ENCODE assay signal across 13 cellular contexts in genomic region chr9:124278054-124278540, GRCh38. TPM values are rescaled to one million over a fixed set of nuclear protein-coding genes. Genes with fewer than 3 reads are reported as not detected.
DNase-seq lines count a peak whose midpoint lies in the region; TF ChIP-seq lines count a peak whose summit lies in the region.
"Had no signal": no experiment of that assay in that cellular context is flagged by ENCODE, and none has a peak within 500 bp of the region (broad histone marks: within the 10 kb centered on the region; RNA-seq: fewer than 3 reads in every experiment).

No MANE protein-coding gene starts in this region.

- peaks cover 4% of the 10 kb centered on the region for H3K36me3 Mint-ChIP-seq in IgD-negative memory B cell
- peaks cover 9% of the 10 kb centered on the region for H3K36me3 Mint-ChIP-seq in chondrocyte (ENCODE audit: low read depth)
- H3K36me3 Mint-ChIP-seq: activated naive CD4-positive, alpha-beta T cell treated with anti-CD3 and anti-CD28 coated beads, Interleukin-2, amount 50 U/mL, for 24 hours had no signal

- peak overlapping the region; percentile 65 for H3K27ac ChIP-seq in neutrophil
- H3K27ac ChIP-seq in stomach, result peak overlapping the region in 2 of 5 donors; percentile 86
- H3K27ac ChIP-seq in testis, result no peak overlapping the region
- H3K27ac ChIP-seq: cardiac muscle cell had no signal

- H3K27me3 Mint-ChIP-seq in IgD-negative memory B cell (no peaks in the 10 kb centered on the region), chondrocyte (ENCODE audit: low read depth) (no peaks in the 10 kb centered on the region)
- H3K27me3 Mint-ChIP-seq: activated naive CD4-positive, alpha-beta T cell treated with anti-CD3 and anti-CD28 coated beads, Interleukin-2, amount 50 U/mL, for 24 hours; CD4-positive, alpha-beta T cell had no signal

- H3K4me3 Mint-ChIP-seq in IgD-negative memory B cell, result peak overlapping the region in 1 of 4 donors; percentile 22
- H3K4me3 Mint-ChIP-seq in chondrocyte (ENCODE audit: unreplicated experiment), result no peak overlapping the region
- H3K4me3 Mint-ChIP-seq: activated naive CD4-positive, alpha-beta T cell treated with anti-CD3 and anti-CD28 coated beads, Interleukin-2, amount 50 U/mL, for 24 hours; CD4-positive, alpha-beta T cell had no signal

- H3K4me1 ChIP-seq in neutrophil (ENCODE audit: control insufficient read depth in 1 of 2, insufficient read depth in 1 of 2, low read depth in 1 of 2, low read length in 1 of 2), result peaks cover 48 to 70% of the 10 kb centered on the region in 2 experiments
- peaks cover 41 to 99% (median 72%) of the 10 kb centered on the region in 4 donors for H3K4me1 ChIP-seq in stomach
- H3K4me1 ChIP-seq in testis, result peaks cover 37% of the 10 kb centered on the region

- H3K4me3 ChIP-seq in neutrophil (ENCODE audit: low read depth in 1 of 2, low read length in 1 of 2) (peak overlapping the region in 1 of 2 experiments; percentile 14), stomach (no peak overlapping the region), testis (no peak overlapping the region)
- H3K4me3 ChIP-seq: cardiac muscle cell had no signal

- no peaks in the 10 kb centered on the region for H3K27me3 ChIP-seq in neutrophil
- H3K27me3 ChIP-seq in stomach, result no peaks in the 10 kb centered on the region
- H3K27me3 ChIP-seq in testis, result no peaks in the 10 kb centered on the region
- H3K27me3 ChIP-seq: cardiac muscle cell had no signal

- TF ChIP-seq EP300 in stomach (IDR thresholded peaks at IDR 0.05), result no peak

- WGBS in stomach, 5 donors, result 82 to 88% (median 82%) methylated on average over 18 of the region's 18 CpGs
- WGBS in testis, 2 donors, result 89 to 94% methylated on average over 16 to 18 of the region's 18 CpGs

- H3K9me3 Mint-ChIP-seq in IgD-negative memory B cell, result no peaks in the 10 kb centered on the region
- no peaks in the 10 kb centered on the region for H3K9me3 Mint-ChIP-seq in chondrocyte (ENCODE audit: low read depth)
- H3K9me3 Mint-ChIP-seq: activated naive CD4-positive, alpha-beta T cell treated with anti-CD3 and anti-CD28 coated beads, Interleukin-2, amount 50 U/mL, for 24 hours; CD4-positive, alpha-beta T cell had no signal

- no peak for TF ChIP-seq CTCF in chondrocyte (IDR thresholded peaks at IDR 0.05)
- TF ChIP-seq CTCF in neutrophil (IDR thresholded peaks at IDR 0.05), result no peak
- no peak for TF ChIP-seq CTCF in stomach (IDR thresholded peaks at IDR 0.05)
- no peak for TF ChIP-seq CTCF in testis (IDR thresholded peaks at IDR 0.05)

- H3K27ac Mint-ChIP-seq in IgD-negative memory B cell (peak overlapping the region; percentile 78 to 86 (median 78)), chondrocyte (ENCODE audit: unreplicated experiment) (peak overlapping the region; percentile 99)
- H3K27ac Mint-ChIP-seq: activated naive CD4-positive, alpha-beta T cell treated with anti-CD3 and anti-CD28 coated beads, Interleukin-2, amount 50 U/mL, for 24 hours; CD4-positive, alpha-beta T cell had no signal

- no peaks in the 10 kb centered on the region for H3K9me3 ChIP-seq in neutrophil
- no peaks in the 10 kb centered on the region for H3K9me3 ChIP-seq in stomach
- H3K9me3 ChIP-seq in testis, result no peaks in the 10 kb centered on the region

- TF ChIP-seq POLR2A in stomach (IDR thresholded peaks at IDR 0.05) (no peak), testis (IDR thresholded peaks at IDR 0.05) (no peak)

- H3K4me1 Mint-ChIP-seq in IgD-negative memory B cell, result peaks cover 43 to 67% (median 50%) of the 10 kb centered on the region in 3 donors
- peaks cover 95% of the 10 kb centered on the region for H3K4me1 Mint-ChIP-seq in chondrocyte (ENCODE audit: low read depth)
- H3K4me1 Mint-ChIP-seq: activated naive CD4-positive, alpha-beta T cell treated with anti-CD3 and anti-CD28 coated beads, Interleukin-2, amount 50 U/mL, for 24 hours had no signal

- intact Hi-C loops in stomach (cut with DNase I; ENCODE audit: low total_unique reads) (no loop called here), testis (cut with DNase I; ENCODE audit: low total_unique reads) (no loop called here)

- H3K36me3 ChIP-seq in neutrophil (peaks cover 7% of the 10 kb centered on the region), stomach (no peaks in the 10 kb centered on the region), testis (ENCODE audit: low read depth, missing control alignments) (no peaks in the 10 kb centered on the region)
- H3K36me3 ChIP-seq: cardiac muscle cell had no signal

- DNase-seq in CD1c-positive myeloid dendritic cell (ENCODE audit: extremely low spot score), result peak; percentile 86
- no peak for DNase-seq in chondrocyte (ENCODE audit: low spot score)
- DNase-seq in stomach, result no peak
- no peak for DNase-seq in NCI-H1092 (lab: John Stamatoyannopoulos, UW)
- no peak for DNase-seq in testis
- no peak for DNase-seq in KG1 (lab: John Stamatoyannopoulos, UW)
- DNase-seq: CD4-positive, alpha-beta T cell; NCI-H1048; NCI-H2227 treated with DMSO at 0.1 percent for 48 hours had no signal

RNA-seq across cellular contexts. Expression of gene NEK6, which starts 20.3 kb away (rescaled TPM):
- polyA plus RNA-seq in IgD-negative memory B cell (76.2 TPM), stomach (10 to 100 TPM in 2 of 3 donors, 1 to 10 TPM in 1; 6.0 to 18.9 (median 18.3) TPM), testis (ENCODE audit: insufficient read depth, low read depth, low replicate concordance) (21.5 TPM)
- total RNA-seq in chondrocyte (99.9 to 110 TPM (median 107 TPM) in 3 replicates), stomach (10 to 100 TPM; 24.5 to 76.8 (median 35.6) TPM), testis (10 to 100 TPM; 11.5 to 21.4 TPM)
